In genomic region chr2:179751184-179751809, GRCh38 we compare ENCODE assay signal across 8 cellular contexts.
DNase-seq lines count a peak whose midpoint lies in the region; ATAC-seq and TF ChIP-seq lines count a peak whose summit lies in the region.

No MANE protein-coding gene starts in this region.

- CTCF ChIA-PET in GM10248 (lab: Yijun Ruan, JAX): no interaction called here
- CTCF ChIA-PET in RWPE1 (lab: Yijun Ruan, JAX): interaction anchor here (0.8 kb wide), 1 partner anchor 340 kb away, joined by 3 read pairs; no protein-coding TSS in a partner anchor

- H3K4me3 ChIP-seq in fibroblast of villous mesenchyme (ENCODE audit: low read depth, low read length) (no peak overlapping the region), suprapubic skin (no peak overlapping the region)

- DNase-seq in GM10248 (ENCODE audit: extremely low spot score) (peak; percentile 16), RWPE1 (ENCODE audit: low spot score) (peak; percentile 28), fibroblast of villous mesenchyme (ENCODE audit: low read depth) (peak; percentile 36), suprapubic skin (ENCODE audit: low spot score in 2 of 2) (no peak)
- no peak for DNase-seq in stimulated activated CD4-positive, alpha-beta T cell treated with anti-CD3 and anti-CD28 coated beads, Interleukin-2, amount 100 ng/mL, for 48 hours
- no peak for DNase-seq in stimulated activated CD4-positive, alpha-beta T cell treated with anti-CD3 and anti-CD28 coated beads, Interleukin-4, amount 100 ng/mL, for 1 hour

- WGBS in suprapubic skin: 18% methylated on average over 4 of the region's 4 CpGs

- H3K9me3 ChIP-seq in suprapubic skin: no peaks in the 10 kb centered on the region

- H3K4me1 ChIP-seq in suprapubic skin: peaks cover 7% of the 10 kb centered on the region

- POLR2A ChIA-PET in GM10248 (lab: Yijun Ruan, JAX): no interaction called here
- POLR2A ChIA-PET in RWPE1 (lab: Yijun Ruan, JAX; ENCODE audit: low non-redundant PET): no interaction called here

- TF ChIP-seq EP300 in Ishikawa (IDR thresholded peaks at IDR 0.05; ENCODE audit: borderline replicate concordance) (no peak), suprapubic skin (IDR thresholded peaks at IDR 0.05) (no peak)

- H3K27me3 ChIP-seq in suprapubic skin: no peaks in the 10 kb centered on the region

- peak; percentile 82 for TF ChIP-seq RAD21 in Ishikawa (IDR thresholded peaks at IDR 0.05; ENCODE audit: low read depth)

- TF ChIP-seq POLR2A in suprapubic skin (IDR thresholded peaks at IDR 0.05): no peak

- ATAC-seq in GM19397 (IDR thresholded peaks at IDR 0.05; ENCODE audit: unreplicated experiment): no peak

- TF ChIP-seq CTCF in GM10248 (IDR thresholded peaks at IDR 0.05; ENCODE audit: control extremely low read depth, extremely low read depth, low read depth, missing control alignments) (peak; percentile 54), RWPE1 (conservative IDR thresholded peaks at IDR 0.05; ENCODE audit: low read depth) (peak; percentile 64), fibroblast of villous mesenchyme (IDR thresholded peaks at IDR 0.05; ENCODE audit: insufficient read depth, low read depth, low read length) (peak; percentile 55), suprapubic skin (IDR thresholded peaks at IDR 0.05) (peak; percentile 37 to 54)

- H3K27ac ChIP-seq in RWPE1 (no peak overlapping the region), suprapubic skin (no peak overlapping the region)

- no peaks in the 10 kb centered on the region for H3K36me3 ChIP-seq in suprapubic skin

TF ChIP-seq in Ishikawa, 13 proteins besides CTCF, POLR2A, EP300 and RAD21:
- TF ChIP-seq CREB1 (IDR thresholded peaks at IDR 0.05; ENCODE audit: low read depth) (no peak), YY1 (IDR thresholded peaks at IDR 0.05; ENCODE audit: low read depth) (no peak), TCF12 (IDR thresholded peaks at IDR 0.05; ENCODE audit: low read depth) (no peak), REST (IDR thresholded peaks at IDR 0.05; ENCODE audit: low read depth) (no peak), USF1 (IDR thresholded peaks at IDR 0.05) (no peak), TEAD4 (IDR thresholded peaks at IDR 0.05) (no peak), CEBPB (IDR thresholded peaks at IDR 0.05) (no peak), ZBTB7A (IDR thresholded peaks at IDR 0.05; ENCODE audit: low read depth) (no peak), MAX (IDR thresholded peaks at IDR 0.05) (no peak)

Comparison
In these comparisons a context has a peak if more than half of its experiments do, and no peak if none do; other contexts are left out.
1. DNase-seq: peak in GM10248 (single experiment), RWPE1 (single experiment) and fibroblast of villous mesenchyme (single experiment); none in suprapubic skin (0 of 2), stimulated activated CD4-positive, alpha-beta T cell treated with anti-CD3 and anti-CD28 coated beads, Interleukin-2, amount 100 ng/mL, for 48 hours (0 of 2) and stimulated activated CD4-positive, alpha-beta T cell treated with anti-CD3 and anti-CD28 coated beads, Interleukin-4, amount 100 ng/mL, for 1 hour (single experiment).
2. Peak in every context shown above with its lines, with median percentiles within 50 percentile points of each other: CTCF ChIP-seq.